In the genomic region with DNA sequence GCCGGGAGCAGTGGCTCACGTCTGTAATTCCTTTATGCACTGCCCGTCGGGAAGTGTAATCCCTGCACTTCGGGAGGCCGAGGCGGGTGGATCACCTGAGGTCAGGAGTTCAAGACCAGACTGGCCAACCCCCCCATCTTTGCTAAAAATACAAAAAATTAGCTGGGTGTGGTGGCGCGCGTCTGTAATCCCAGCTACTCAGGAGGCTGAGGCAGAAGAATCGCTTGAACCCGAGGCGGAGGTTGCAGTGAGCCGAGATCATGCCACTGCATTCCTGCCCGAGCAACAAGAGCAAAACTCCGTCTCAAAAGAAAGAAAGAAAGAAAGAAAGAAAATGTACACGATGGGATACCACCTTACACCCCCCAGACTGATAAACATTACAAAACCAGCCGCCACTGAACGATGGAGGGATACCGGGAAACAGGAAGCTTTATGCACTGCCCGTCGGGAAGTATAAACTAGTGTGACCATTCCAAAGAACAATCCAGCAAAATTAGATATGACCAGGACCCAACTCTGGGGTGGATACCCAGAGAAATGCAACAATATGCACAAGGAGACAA, we compare ENCODE assay signal across 8 cellular contexts. TPM values are rescaled to one million over a fixed set of nuclear protein-coding genes. Genes with fewer than 3 reads are reported as not detected.
DNase-seq lines count a peak whose midpoint lies in the region; ATAC-seq and TF ChIP-seq lines count a peak whose summit lies in the region.
"Had no signal": no experiment of that assay in that cellular context is flagged by ENCODE, and none has a peak within 500 bp of the region (broad histone marks: within the 10 kb centered on the region; RNA-seq: fewer than 3 reads in every experiment).

No MANE protein-coding gene starts in this region.

- peak overlapping the region; percentile 87 to 92 for H3K27ac Mint-ChIP-seq in activated naive CD4-positive, alpha-beta T cell treated with anti-CD3 and anti-CD28 coated beads, Interleukin-2, amount 50 U/mL, for 72 hours
- peak overlapping the region; percentile 85 to 97 (median 93) for H3K27ac Mint-ChIP-seq in immature natural killer cell

- no peak for DNase-seq in activated naive CD4-positive, alpha-beta T cell treated with anti-CD3 and anti-CD28 coated beads, Interleukin-2, amount 50 U/mL, for 72 hours (ENCODE audit: low spot score in 2 of 2)
- DNase-seq in immature natural killer cell (no peak), stomach (no peak), DMS 273 treated with DMSO at 0.1 percent for 48 hours (lab: John Stamatoyannopoulos, UW) (no peak), D341Med (ENCODE audit: low spot score) (no peak)

- no peaks in the 10 kb centered on the region for H3K27me3 ChIP-seq in HUES64 (ENCODE audit: insufficient read depth, low read length)
- H3K27me3 ChIP-seq in stomach, result no peaks in the 10 kb centered on the region

- TF ChIP-seq EP300 in stomach (IDR thresholded peaks at IDR 0.05), result no peak

- H3K4me3 ChIP-seq in HUES64 (ENCODE audit: low read length) (peak overlapping the region; percentile 95), stomach (peak overlapping the region; percentile 92 to 96 (median 95))

- H3K9me3 ChIP-seq in HUES64 (ENCODE audit: insufficient read depth, low read depth, low read length), result no peaks in the 10 kb centered on the region
- H3K9me3 ChIP-seq in stomach, result no peaks in the 10 kb centered on the region

- H3K36me3 Mint-ChIP-seq in activated naive CD4-positive, alpha-beta T cell treated with anti-CD3 and anti-CD28 coated beads, Interleukin-2, amount 50 U/mL, for 72 hours, result peaks cover 14 to 17% of the 10 kb centered on the region in 2 donors
- peaks cover 5 to 12% (median 6%) of the 10 kb centered on the region in 3 donors for H3K36me3 Mint-ChIP-seq in immature natural killer cell

- no peaks in the 10 kb centered on the region for H3K9me3 Mint-ChIP-seq in activated naive CD4-positive, alpha-beta T cell treated with anti-CD3 and anti-CD28 coated beads, Interleukin-2, amount 50 U/mL, for 72 hours
- H3K9me3 Mint-ChIP-seq in immature natural killer cell, result no peaks in the 10 kb centered on the region

- peak overlapping the region; percentile 84 for H3K27ac ChIP-seq in HUES64 (ENCODE audit: low read depth, low read length)
- peak overlapping the region; percentile 13 to 91 (median 90) for H3K27ac ChIP-seq in stomach

- intact Hi-C loops in stomach (cut with DNase I; ENCODE audit: low total_unique reads), result no loop called here

- H3K4me3 Mint-ChIP-seq in immature natural killer cell, result peak overlapping the region; percentile 94 to 100 (median 97)

- H3K36me3 ChIP-seq in HUES64 (ENCODE audit: insufficient read depth, low read length) (peaks cover 32% of the 10 kb centered on the region), stomach (peaks cover 11 to 33% (median 31%) of the 10 kb centered on the region in 4 donors)

- 16% methylated on average over 20 of the region's 22 CpGs for WGBS in HUES64
- WGBS in stomach, 5 donors, result 8 to 29% (median 21%) methylated on average over 22 of the region's 22 CpGs

- H3K9ac ChIP-seq in HUES64 (ENCODE audit: low read depth, low read length), result peak overlapping the region; percentile 91

- H3K27me3 Mint-ChIP-seq in immature natural killer cell (ENCODE audit: low read depth in 3 of 3), result peaks cover 0 to 4% (median 0%) of the 10 kb centered on the region in 3 donors

- no peak for ATAC-seq in activated naive CD4-positive, alpha-beta T cell treated with anti-CD3 and anti-CD28 coated beads, Interleukin-2, amount 50 U/mL, for 72 hours
- no peak for ATAC-seq in GM18502 (IDR thresholded peaks at IDR 0.05; ENCODE audit: poor library complexity, unreplicated experiment)

- TF ChIP-seq CTCF in stomach (IDR thresholded peaks at IDR 0.05), result no peak

- peaks cover 30 to 35% of the 10 kb centered on the region in 2 donors for H3K4me1 Mint-ChIP-seq in immature natural killer cell

- H3K4me1 ChIP-seq in HUES64 (ENCODE audit: insufficient read depth, low read length) (0 out of 2 replicates have a peak, but pooled peaks cover 9% of the 10 kb centered on the region), stomach (peaks cover 9 to 34% (median 24%) of the 10 kb centered on the region in 4 donors)

- TF ChIP-seq POLR2A in stomach (IDR thresholded peaks at IDR 0.05), result no peak

RNA-seq across cellular contexts. Expression of a gene that starts 1.1 kb away (rescaled TPM):
- polyA plus RNA-seq in HUES64 (2013, experiment 1 of 2), result 47.6 TPM
- 46.7 TPM for polyA plus RNA-seq in HUES64 (2013, experiment 2 of 2)
- 10 to 100 TPM; 40.0 to 48.0 TPM for total RNA-seq in activated naive CD4-positive, alpha-beta T cell treated with anti-CD3 and anti-CD28 coated beads, Interleukin-2, amount 50 U/mL, for 72 hours
- polyA plus RNA-seq in immature natural killer cell (10 to 100 TPM; 26.3 to 34.6 (median 31.9) TPM), stomach (10 to 100 TPM; 18.1 to 32.1 (median 19.7) TPM)
- 100 to 1,000 TPM in 1 of 5 donors, 10 to 100 TPM in 4; 31.3 to 108 (median 44.3) TPM for total RNA-seq in stomach

RNA-seq across cellular contexts. Expression of a gene that starts 46.6 kb away (rescaled TPM):
- 81.5 TPM for polyA plus RNA-seq in HUES64 (2013, experiment 1 of 2)
- 73.0 TPM for polyA plus RNA-seq in HUES64 (2013, experiment 2 of 2)
- not detected for total RNA-seq in activated naive CD4-positive, alpha-beta T cell treated with anti-CD3 and anti-CD28 coated beads, Interleukin-2, amount 50 U/mL, for 72 hours
- not detected for polyA plus RNA-seq in immature natural killer cell
- total RNA-seq in stomach, result not detected
- not detected for polyA plus RNA-seq in stomach
- polyA plus RNA-seq: adipose tissue had no signal
